2 cellular contexts compared by ENCODE assay signal in the genomic region with DNA sequence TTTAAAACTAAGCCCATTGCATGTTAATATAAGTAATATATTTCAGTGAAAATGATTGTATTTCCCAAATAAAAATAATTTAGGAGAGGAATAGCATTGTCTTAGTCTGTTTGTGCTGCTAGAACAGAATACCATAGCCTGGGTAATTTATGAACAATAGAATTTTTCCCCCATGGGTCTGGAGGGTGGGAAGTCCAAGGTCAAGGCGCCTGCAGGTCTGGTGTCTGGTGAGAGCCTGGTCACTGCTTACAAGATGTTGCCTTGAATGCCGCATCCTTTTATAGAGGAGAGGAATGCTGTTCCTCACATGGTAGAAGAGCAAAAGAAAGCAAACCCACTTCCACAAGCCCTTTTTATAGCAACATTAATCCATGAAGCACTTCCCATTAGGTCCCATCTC.
A peak's percentile ranks its signal among the peaks of the same experiment; 100 is the strongest.
TF ChIP-seq lines count a peak whose summit lies in the region.

No MANE protein-coding gene starts in this region.

TF ChIP-seq in HepG2, 621 proteins besides CTCF, POLR2A, EP300 and RAD21 (continued from another document):
- TF ChIP-seq ARNTL (CRISPR knock-in tag; IDR thresholded peaks at IDR 0.05) = no peak

TF ChIP-seq in HEK293, 187 proteins besides CTCF, POLR2A, EP300 and RAD21 (continued from another document):
- no peak for TF ChIP-seq ZNF398 (tag by site-specific recombination; IDR thresholded peaks at IDR 0.05)
- no peak for TF ChIP-seq ZBTB7A (tag by site-specific recombination; IDR thresholded peaks at IDR 0.05; ENCODE audit: low read depth)
- TF ChIP-seq, protein P1, sequence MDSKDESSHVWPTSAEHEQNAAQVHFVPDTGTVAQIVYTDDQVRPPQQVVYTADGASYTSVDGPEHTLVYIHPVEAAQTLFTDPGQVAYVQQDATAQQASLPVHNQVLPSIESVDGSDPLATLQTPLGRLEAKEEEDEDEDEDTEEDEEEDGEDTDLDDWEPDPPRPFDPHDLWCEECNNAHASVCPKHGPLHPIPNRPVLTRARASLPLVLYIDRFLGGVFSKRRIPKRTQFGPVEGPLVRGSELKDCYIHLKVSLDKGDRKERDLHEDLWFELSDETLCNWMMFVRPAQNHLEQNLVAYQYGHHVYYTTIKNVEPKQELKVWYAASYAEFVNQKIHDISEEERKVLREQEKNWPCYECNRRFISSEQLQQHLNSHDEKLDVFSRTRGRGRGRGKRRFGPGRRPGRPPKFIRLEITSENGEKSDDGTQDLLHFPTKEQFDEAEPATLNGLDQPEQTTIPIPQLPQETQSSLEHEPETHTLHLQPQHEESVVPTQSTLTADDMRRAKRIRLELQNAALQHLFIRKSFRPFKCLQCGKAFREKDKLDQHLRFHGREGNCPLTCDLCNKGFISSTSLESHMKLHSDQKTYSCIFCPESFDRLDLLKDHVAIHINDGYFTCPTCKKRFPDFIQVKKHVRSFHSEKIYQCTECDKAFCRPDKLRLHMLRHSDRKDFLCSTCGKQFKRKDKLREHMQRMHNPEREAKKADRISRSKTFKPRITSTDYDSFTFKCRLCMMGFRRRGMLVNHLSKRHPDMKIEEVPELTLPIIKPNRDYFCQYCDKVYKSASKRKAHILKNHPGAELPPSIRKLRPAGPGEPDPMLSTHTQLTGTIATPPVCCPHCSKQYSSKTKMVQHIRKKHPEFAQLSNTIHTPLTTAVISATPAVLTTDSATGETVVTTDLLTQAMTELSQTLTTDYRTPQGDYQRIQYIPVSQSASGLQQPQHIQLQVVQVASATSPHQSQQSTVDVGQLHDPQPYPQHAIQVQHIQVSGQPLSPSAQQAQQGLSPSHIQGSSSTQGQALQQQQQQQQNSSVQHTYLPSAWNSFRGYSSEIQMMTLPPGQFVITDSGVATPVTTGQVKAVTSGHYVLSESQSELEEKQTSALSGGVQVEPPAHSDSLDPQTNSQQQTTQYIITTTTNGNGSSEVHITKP (tag by site-specific recombination; IDR thresholded peaks at IDR 0.05) = no peak
- peak; percentile 68 for TF ChIP-seq SETDB1 (IDR thresholded peaks at IDR 0.05; ENCODE audit: insufficient read length, low read length)
- TF ChIP-seq ZNF114 (tag by site-specific recombination; IDR thresholded peaks at IDR 0.05) = no peak
- TF ChIP-seq YY1 (tag by site-specific recombination; IDR thresholded peaks at IDR 0.05) = no peak
TF ChIP-seq in HEK293: peak in this region for 1.
